ENCODE assay signal across 1 cellular context in the genomic region with DNA sequence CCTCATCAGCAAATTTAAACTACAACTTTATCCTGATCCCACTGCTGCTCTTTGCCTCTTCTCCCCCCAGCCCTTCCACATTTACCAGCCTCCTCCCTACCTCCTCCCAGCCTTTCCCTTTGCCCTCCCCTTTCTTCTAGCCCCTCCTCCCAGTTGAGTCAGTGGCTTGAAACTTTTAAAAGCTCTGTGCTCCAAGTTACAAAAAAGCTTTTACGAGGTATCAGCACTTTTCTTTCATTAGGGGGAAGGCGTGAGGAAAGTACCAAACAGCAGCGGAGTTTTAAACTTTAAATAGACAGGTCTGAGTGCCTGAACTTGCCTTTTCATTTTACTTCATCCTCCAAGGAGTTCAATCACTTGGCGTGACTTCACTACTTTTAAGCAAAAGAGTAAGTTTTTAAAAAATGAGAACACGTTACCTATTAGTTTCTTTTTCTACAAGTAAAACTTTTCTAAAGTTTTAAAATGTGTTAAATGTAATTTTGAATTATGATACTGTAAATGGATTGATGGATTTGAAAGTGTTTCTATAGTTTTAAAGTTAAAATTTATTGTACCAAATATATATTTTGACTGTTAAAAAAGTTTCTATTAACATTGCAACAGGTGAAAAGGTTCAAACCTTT.
TF ChIP-seq lines count a peak whose summit lies in the region.

TSS of gene GJA1 (plus strand) at position 203 of the 626 bp plus-strand sequence. CDS start 11,202 bp downstream, outside the sequence.

TF ChIP-seq in HCT116, 20 proteins besides CTCF, POLR2A, EP300 and RAD21 (continued from another document):
- TF ChIP-seq ZBTB33 (IDR thresholded peaks at IDR 0.05; ENCODE audit: extremely low read depth, insufficient replicate concordance, low read length) (no peak), POLR2AphosphoS5 (IDR thresholded peaks at IDR 0.05; ENCODE audit: low read depth, low read length) (no peak), CBX3 (IDR thresholded peaks at IDR 0.05; ENCODE audit: low read depth) (no peak), FOSL1 (IDR thresholded peaks at IDR 0.05; ENCODE audit: low read depth) (no peak), REST (IDR thresholded peaks at IDR 0.05; ENCODE audit: low read depth) (no peak), YY1 (IDR thresholded peaks at IDR 0.05; ENCODE audit: extremely low read depth, insufficient replicate concordance, low read depth, low read length) (no peak), ZFX (IDR thresholded peaks at IDR 0.05) (no peak), EZH2 (IDR thresholded peaks at IDR 0.05) (no peak), ELF1 (IDR thresholded peaks at IDR 0.05; ENCODE audit: borderline replicate concordance, low read depth) (no peak), SRF (IDR thresholded peaks at IDR 0.05; ENCODE audit: low read depth) (no peak), TCF7L2 (IDR thresholded peaks at IDR 0.05; ENCODE audit: borderline replicate concordance, extremely low read depth, insufficient read depth, insufficient read length) (no peak)
- TF ChIP-seq, protein P1, sequence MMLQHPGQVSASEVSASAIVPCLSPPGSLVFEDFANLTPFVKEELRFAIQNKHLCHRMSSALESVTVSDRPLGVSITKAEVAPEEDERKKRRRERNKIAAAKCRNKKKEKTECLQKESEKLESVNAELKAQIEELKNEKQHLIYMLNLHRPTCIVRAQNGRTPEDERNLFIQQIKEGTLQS (IDR thresholded peaks at IDR 0.05) = no peak
TF ChIP-seq in HCT116: peak in this region for 0.
